In the genomic region with DNA sequence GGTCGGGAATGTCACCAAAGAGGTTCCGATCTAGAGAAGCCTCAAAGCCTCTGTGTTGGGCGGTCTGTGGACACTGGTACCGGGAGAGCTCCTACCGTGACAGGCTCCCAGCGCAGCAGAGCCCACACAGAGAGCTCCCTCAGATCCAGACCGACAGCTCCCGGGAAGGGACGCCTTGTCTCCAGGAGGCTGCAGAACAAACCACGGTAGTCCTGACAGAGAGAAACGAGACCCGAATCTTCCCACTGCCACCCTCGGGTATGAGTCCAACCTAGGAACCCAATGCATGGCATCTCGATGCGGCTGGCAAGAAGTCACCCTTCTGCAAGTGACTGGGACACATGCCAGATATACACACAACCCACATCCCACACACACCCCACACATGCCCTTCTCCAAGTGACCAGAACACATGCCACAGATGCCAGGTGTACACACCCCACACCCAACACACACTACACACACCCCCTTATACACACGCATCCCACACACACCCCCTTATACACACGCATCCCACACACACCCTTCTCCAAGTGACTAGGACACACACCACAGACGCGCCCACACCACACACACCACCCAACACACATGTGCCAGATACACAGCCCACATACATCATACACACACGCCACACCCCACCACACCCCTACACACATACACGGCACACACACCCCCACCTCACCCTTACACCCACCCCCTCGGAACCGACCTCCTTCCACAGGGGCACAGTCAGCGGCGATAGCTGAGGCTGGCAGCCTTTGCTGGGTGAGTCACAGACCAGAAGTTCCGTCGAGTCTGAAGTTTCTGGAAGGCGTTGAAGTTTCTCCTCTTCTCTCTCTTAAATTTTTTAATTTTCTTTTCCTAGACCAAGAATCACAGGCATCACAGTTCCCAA, we compare ENCODE assay signal across 14 cellular contexts. TPM values are rescaled to one million over a fixed set of nuclear protein-coding genes. Genes with fewer than 3 reads are reported as not detected.
DNase-seq lines count a peak whose midpoint lies in the region; ATAC-seq and TF ChIP-seq lines count a peak whose summit lies in the region.
"Had no signal": no experiment of that assay in that cellular context is flagged by ENCODE, and none has a peak within 500 bp of the region (broad histone marks: within the 10 kb centered on the region; RNA-seq: fewer than 3 reads in every experiment).

No MANE protein-coding gene starts in this region.

- no peak overlapping the region for H3K4me3 ChIP-seq in upper lobe of right lung
- no peak overlapping the region for H3K4me3 ChIP-seq in prostate gland
- H3K4me3 ChIP-seq: GM23338 had no signal

- no peaks in the 10 kb centered on the region for H3K27me3 Mint-ChIP-seq in activated T-helper 1 cell treated with anti-CD3 and anti-CD28 coated beads, Interleukin-12 subunit alpha, Interleukin-12 subunit beta, Interleukin-2, Interleukin-4 antibody, amounts not matched to agents 30 ng/mL and 10 ng/mL and 1 ng/mL, durations not matched to agents 14 hours and 24 hours and 36 hours (ENCODE audit: insufficient read depth)
- H3K27me3 Mint-ChIP-seq in immature natural killer cell (ENCODE audit: low read depth in 3 of 3) = peaks cover 14 to 24% (median 16%) of the 10 kb centered on the region in 3 donors
- H3K27me3 Mint-ChIP-seq: activated naive CD8-positive, alpha-beta T cell treated with anti-CD3 and anti-CD28 coated beads, Interleukin-2, amount 10 ng/mL, durations not matched to agents 7 days and 5 days; memory B cell had no signal

- TF ChIP-seq CTCF in upper lobe of right lung (IDR thresholded peaks at IDR 0.05) (no peak), prostate gland (IDR thresholded peaks at IDR 0.05) (no peak)

- H3K27me3 ChIP-seq in upper lobe of right lung (no peaks in the 10 kb centered on the region), prostate gland (replicated peaks; ENCODE audit: insufficient read depth) (no peaks in the 10 kb centered on the region)
- H3K27me3 ChIP-seq: neutrophil had no signal

- peak; percentile 28 for DNase-seq in stimulated activated CD4-positive, alpha-beta T cell treated with anti-CD3 and anti-CD28 coated beads, Interleukin-15, amount 100 ng/mL, for 24 hours
- no peak for DNase-seq in stimulated activated CD4-positive, alpha-beta T cell treated with anti-CD3 and anti-CD28 coated beads, Interleukin-12 subunit alpha, Interleukin-12 subunit beta, amount 100 ng/mL, for 4 hours
- DNase-seq in activated T-helper 1 cell treated with anti-CD3 and anti-CD28 coated beads, Interleukin-12 subunit alpha, Interleukin-12 subunit beta, Interleukin-2, Interleukin-4 antibody, amounts not matched to agents 30 ng/mL and 10 ng/mL and 1 ng/mL, durations not matched to agents 14 hours and 24 hours and 36 hours (ENCODE audit: low spot score) = no peak
- no peak for DNase-seq in immature natural killer cell
- no peak for DNase-seq in upper lobe of right lung
- DNase-seq in HPDE6-E6E7 (ENCODE audit: extremely low spot score) = no peak
- no peak for DNase-seq in prostate gland (ENCODE audit: low spot score)
- no peak for DNase-seq in UCSD-AML1 (lab: John Stamatoyannopoulos, UW; ENCODE audit: unreplicated experiment)
- DNase-seq: activated naive CD8-positive, alpha-beta T cell treated with anti-CD3 and anti-CD28 coated beads, Interleukin-2, amount 10 ng/mL, durations not matched to agents 7 days and 5 days; NCI-H1092 treated with DMSO at 0.1 percent for 48 hours had no signal

- H3K9me3 ChIP-seq in upper lobe of right lung (no peaks in the 10 kb centered on the region), prostate gland (no peaks in the 10 kb centered on the region)
- H3K9me3 ChIP-seq: neutrophil had no signal

- H3K27ac ChIP-seq in upper lobe of right lung = no peak overlapping the region
- peak overlapping the region in 1 of 2 donors; percentile 74 for H3K27ac ChIP-seq in prostate gland
- H3K27ac ChIP-seq: epithelial cell of prostate had no signal

- H3K4me1 Mint-ChIP-seq in activated T-helper 1 cell treated with anti-CD3 and anti-CD28 coated beads, Interleukin-12 subunit alpha, Interleukin-12 subunit beta, Interleukin-2, Interleukin-4 antibody, amounts not matched to agents 30 ng/mL and 10 ng/mL and 1 ng/mL, durations not matched to agents 14 hours and 24 hours and 36 hours (ENCODE audit: low read depth) = peaks cover 56% of the 10 kb centered on the region
- H3K4me1 Mint-ChIP-seq in immature natural killer cell = peaks cover 65 to 68% of the 10 kb centered on the region in 2 donors
- H3K4me1 Mint-ChIP-seq: GM23338 had no signal

- H3K36me3 Mint-ChIP-seq in activated T-helper 1 cell treated with anti-CD3 and anti-CD28 coated beads, Interleukin-12 subunit alpha, Interleukin-12 subunit beta, Interleukin-2, Interleukin-4 antibody, amounts not matched to agents 30 ng/mL and 10 ng/mL and 1 ng/mL, durations not matched to agents 14 hours and 24 hours and 36 hours (ENCODE audit: low read depth) = peaks cover 74% of the 10 kb centered on the region
- H3K36me3 Mint-ChIP-seq in immature natural killer cell = peaks cover 27 to 43% (median 27%) of the 10 kb centered on the region in 3 donors

- peak overlapping the region; percentile 37 for H3K27ac Mint-ChIP-seq in activated T-helper 1 cell treated with anti-CD3 and anti-CD28 coated beads, Interleukin-12 subunit alpha, Interleukin-12 subunit beta, Interleukin-2, Interleukin-4 antibody, amounts not matched to agents 30 ng/mL and 10 ng/mL and 1 ng/mL, durations not matched to agents 14 hours and 24 hours and 36 hours
- H3K27ac Mint-ChIP-seq in immature natural killer cell = peak overlapping the region in 4 of 6 donors; percentile 12 to 100 (median 64)

- intact Hi-C loops in activated T-helper 1 cell treated with anti-CD3 and anti-CD28 coated beads, Interleukin-12 subunit alpha, Interleukin-12 subunit beta, Interleukin-2, Interleukin-4 antibody, amounts not matched to agents 30 ng/mL and 10 ng/mL and 1 ng/mL, durations not matched to agents 14 hours and 24 hours and 36 hours (cut with micrococcal nuclease) = loop anchor here (2.0 kb wide), 1 partner anchor 301 kb away; no protein-coding TSS in a partner anchor
- intact Hi-C loops in upper lobe of right lung (cut with DNase I) (no loop called here), prostate gland (cut with DNase I) (no loop called here)

- peak; percentile 10 for ATAC-seq in upper lobe of right lung

- 81% methylated on average over 27 of the region's 28 CpGs for WGBS in prostate gland

- no peak for TF ChIP-seq POLR2A in prostate gland (IDR thresholded peaks at IDR 0.05)

- peaks cover 16% of the 10 kb centered on the region for H3K4me1 ChIP-seq in upper lobe of right lung
- peaks cover 12% of the 10 kb centered on the region for H3K4me1 ChIP-seq in prostate gland (replicated peaks)

- H3K4me3 Mint-ChIP-seq in activated T-helper 1 cell treated with anti-CD3 and anti-CD28 coated beads, Interleukin-12 subunit alpha, Interleukin-12 subunit beta, Interleukin-2, Interleukin-4 antibody, amounts not matched to agents 30 ng/mL and 10 ng/mL and 1 ng/mL, durations not matched to agents 14 hours and 24 hours and 36 hours = no peak overlapping the region
- H3K4me3 Mint-ChIP-seq in immature natural killer cell = peak overlapping the region in 1 of 5 donors; percentile 41
- H3K4me3 Mint-ChIP-seq: activated naive CD8-positive, alpha-beta T cell treated with anti-CD3 and anti-CD28 coated beads, Interleukin-2, amount 10 ng/mL, durations not matched to agents 7 days and 5 days; GM23338; memory B cell had no signal

- peaks cover 76% of the 10 kb centered on the region for H3K36me3 ChIP-seq in upper lobe of right lung
- peaks cover 0 to 7% of the 10 kb centered on the region in 2 donors for H3K36me3 ChIP-seq in prostate gland

- no peaks in the 10 kb centered on the region for H3K9me3 Mint-ChIP-seq in activated T-helper 1 cell treated with anti-CD3 and anti-CD28 coated beads, Interleukin-12 subunit alpha, Interleukin-12 subunit beta, Interleukin-2, Interleukin-4 antibody, amounts not matched to agents 30 ng/mL and 10 ng/mL and 1 ng/mL, durations not matched to agents 14 hours and 24 hours and 36 hours
- no peaks in the 10 kb centered on the region for H3K9me3 Mint-ChIP-seq in immature natural killer cell
- H3K9me3 Mint-ChIP-seq: activated naive CD8-positive, alpha-beta T cell treated with anti-CD3 and anti-CD28 coated beads, Interleukin-2, amount 10 ng/mL, durations not matched to agents 7 days and 5 days; GM23338; memory B cell had no signal

RNA-seq across cellular contexts. Expression of a gene that starts 15.9 kb away (rescaled TPM):
- total RNA-seq in activated T-helper 1 cell treated with anti-CD3 and anti-CD28 coated beads, Interleukin-12 subunit alpha, Interleukin-12 subunit beta, Interleukin-2, Interleukin-4 antibody, amounts not matched to agents 30 ng/mL and 10 ng/mL and 1 ng/mL, durations not matched to agents 14 hours and 24 hours and 36 hours = 147 TPM in 2 replicates
- polyA plus RNA-seq in immature natural killer cell = 100 to 1,000 TPM; 176 to 336 (median 233) TPM
- total RNA-seq in upper lobe of right lung = 103 TPM
- 10 to 100 TPM; 65.2 to 73.9 TPM for total RNA-seq in prostate gland

RNA-seq across cellular contexts. Expression of a gene that starts 42.7 kb away (rescaled TPM):
- 126 and 138 TPM in 2 replicates for total RNA-seq in activated T-helper 1 cell treated with anti-CD3 and anti-CD28 coated beads, Interleukin-12 subunit alpha, Interleukin-12 subunit beta, Interleukin-2, Interleukin-4 antibody, amounts not matched to agents 30 ng/mL and 10 ng/mL and 1 ng/mL, durations not matched to agents 14 hours and 24 hours and 36 hours
- polyA plus RNA-seq in immature natural killer cell = 10 to 100 TPM in 2 of 3 donors, 1 to 10 TPM in 1; 9.6 to 31.7 (median 22.7) TPM
- total RNA-seq in upper lobe of right lung = 69.6 TPM
- 10 to 100 TPM; 31.2 to 66.6 TPM for total RNA-seq in prostate gland
